Comparison of ENCODE assay signal across 28 cellular contexts in genomic region chr15:46331546-46331945, GRCh38.
"Had no signal": no experiment of that assay in that cellular context is flagged by ENCODE, and none has a peak within 500 bp of the region (broad histone marks: within the 10 kb centered on the region; RNA-seq: fewer than 3 reads in every experiment).

No MANE protein-coding gene starts in this region.

- H3K79me2 ChIP-seq: parathyroid adenoma had no signal

- H3K27me3 ChIP-seq: neural progenitor cell, ovary, spleen, suprapubic skin, testis, tibial artery, transverse colon, upper lobe of right lung, uterus had no signal

- H3K9me3 ChIP-seq: ovary, psoas muscle, spleen, suprapubic skin, testis, tibial artery, transverse colon, upper lobe of right lung, uterus had no signal

- H3K4me1 ChIP-seq: neural progenitor cell, parathyroid adenoma, psoas muscle, spleen, suprapubic skin, testis, tibial artery, transverse colon, upper lobe of right lung, uterus had no signal

- H3K36me3 ChIP-seq: neural progenitor cell, ovary, spleen, suprapubic skin, tibial artery, transverse colon, upper lobe of right lung, uterus had no signal

- H3K4me3 ChIP-seq: neural progenitor cell, ovary, psoas muscle, skin epidermis, smooth muscle cell, spleen, suprapubic skin, testis, tibial artery, transverse colon, upper lobe of right lung, uterus had no signal

- H3K27ac ChIP-seq: neural progenitor cell, ovary, parathyroid adenoma, psoas muscle, skin epidermis, spleen, suprapubic skin, testis, tibial artery, transverse colon, upper lobe of right lung, uterus had no signal

- DNase-seq: natural killer cell; occipital lobe; ovary; posterior cingulate gyrus; psoas muscle; right cardiac atrium; spleen; stimulated activated CD4-positive, alpha-beta T cell treated with anti-CD3 and anti-CD28 coated beads, Interleukin-12 subunit alpha, Interleukin-12 subunit beta, amount 100 ng/mL, for 4 hours; stimulated activated CD4-positive, alpha-beta T cell treated with anti-CD3 and anti-CD28 coated beads, Interleukin-1b, Interleukin-23, amount 100 ng/mL, for 48 hours; stimulated activated CD4-positive, alpha-beta T cell treated with anti-CD3 and anti-CD28 coated beads, Interleukin-4, amount 100 ng/mL, for 1 hour; stimulated activated CD4-positive, alpha-beta T cell treated with anti-CD3 and anti-CD28 coated beads, Interleukin-4, amount 100 ng/mL, for 4 hours; stimulated activated CD8-positive, alpha-beta memory T cell treated with anti-CD3 and anti-CD28 coated beads, Interleukin-4, amount 100 ng/mL, for 48 hours; stimulated activated naive CD4-positive, alpha-beta T cell; stimulated activated naive CD8-positive, alpha-beta T cell treated with anti-CD3 and anti-CD28 coated beads, Interleukin-15, amount 100 ng/mL, for 72 hours; stimulated activated naive CD8-positive, alpha-beta T cell treated with anti-CD3 and anti-CD28 coated beads, Interleukin-15, Interleukin-2, amounts not matched to agents 100 U/mL and 50 U/mL, for 24 hours; substantia nigra; testis; tibial artery; transverse colon; upper lobe of right lung; uterus had no signal

- ATAC-seq: natural killer cell; psoas muscle; right cardiac atrium; sciatic nerve; stimulated activated memory B cell treated with anti-CD40 and anti-IgM and Interleukin-4, amounts not matched to agents 10 μg/mL and 1 μg/mL and 100 μg/mL, for 72 hours; stimulated activated naive CD8-positive, alpha-beta T cell treated with anti-CD3 and anti-CD28 coated beads, Interleukin-15, amount 100 ng/mL, for 72 hours; stimulated activated naive CD8-positive, alpha-beta T cell treated with anti-CD3 and anti-CD28 coated beads, Interleukin-15, Interleukin-2, amounts not matched to agents 100 U/mL and 50 U/mL, for 24 hours; upper lobe of right lung had no signal

- H2AFZ ChIP-seq: neural progenitor cell, parathyroid adenoma had no signal

- H3K4me2 ChIP-seq: neural progenitor cell, smooth muscle cell had no signal

- H3K9ac ChIP-seq: neural progenitor cell, parathyroid adenoma had no signal
